ENCODE assay signal across 8 cellular contexts in genomic region chr11:65274734-65275682, GRCh38. TPM values are rescaled to one million over a fixed set of nuclear protein-coding genes. Genes with fewer than 3 reads are reported as not detected.
A peak's percentile ranks its signal among the peaks of the same experiment; 100 is the strongest.
DNase-seq lines count a peak whose midpoint lies in the region; ATAC-seq and TF ChIP-seq lines count a peak whose summit lies in the region.

No MANE protein-coding gene starts in this region.

- H3K9ac ChIP-seq in adipocyte (ENCODE audit: low read length): peak overlapping the region; percentile 2

- H3K36me3 ChIP-seq in BJ (ENCODE audit: control insufficient read depth, insufficient read depth, low read length): no peaks in the 10 kb centered on the region
- H3K36me3 ChIP-seq in adipocyte (ENCODE audit: control insufficient read depth, insufficient read depth, low read length, severe bottlenecking): peaks cover 7% of the 10 kb centered on the region
- no peaks in the 10 kb centered on the region for H3K36me3 ChIP-seq in ovary

- peak; percentile 12 for TF ChIP-seq POLR2A in ovary (IDR thresholded peaks at IDR 0.05)

- TF ChIP-seq EP300 in ovary (IDR thresholded peaks at IDR 0.05): no peak

- CTCF ChIA-PET in BJ (lab: Yijun Ruan, JAX): interaction anchor here (0.7 to 14.0 kb wide), 22 partner anchors 9 to 141 kb away, joined by 3 to 266 read pairs (median 4); partner anchors contain the start of genes CDC42EP2 and DPF2

- H3K4me1 ChIP-seq in adipocyte (ENCODE audit: control insufficient read depth, insufficient read depth, low read length): peaks cover 36% of the 10 kb centered on the region
- no peaks in the 10 kb centered on the region for H3K4me1 ChIP-seq in ovary (ENCODE audit: insufficient read depth)

- DNase-seq in BJ (ENCODE audit: low read depth) (peak; percentile 89), GM12864 (ENCODE audit: low read depth) (no peak), NCI-H2227 (lab: John Stamatoyannopoulos, UW; ENCODE audit: unreplicated experiment) (peak; percentile 71), adipocyte (ENCODE audit: low read depth) (peak; percentile 96), head of caudate nucleus (peak; percentile 39 to 95 (median 82)), ovary (peak; percentile 80 to 92 (median 85)), KG1 (lab: John Stamatoyannopoulos, UW) (no peak)

- WGBS in ovary, 3 donors: 17 to 23% (median 20%) methylated on average over 6 of the region's 6 CpGs

- H3K27me3 ChIP-seq in BJ (ENCODE audit: control insufficient read depth, insufficient read depth, low read length) (no peaks in the 10 kb centered on the region), adipocyte (replicated peaks; ENCODE audit: control insufficient read depth, insufficient read depth, low read length) (no peaks in the 10 kb centered on the region), ovary (no peaks in the 10 kb centered on the region)

- intact Hi-C loops in head of caudate nucleus (cut with DNase I): loop anchor here (2.0 to 10.0 kb wide), 2 partner anchors 40 to 240 kb away; partner anchors contain the start of gene CDC42EP2
- intact Hi-C loops in ovary (cut with DNase I): loop anchor here in 3 of 4 donors (1.0 to 2.0 kb wide), 3 partner anchors 40 to 56 kb away; partner anchors contain the start of gene CDC42EP2 (in 2 of the 3)

- H3K9me3 ChIP-seq in adipocyte (ENCODE audit: control insufficient read depth, low read length): no peaks in the 10 kb centered on the region
- no peaks in the 10 kb centered on the region for H3K9me3 ChIP-seq in ovary

- peak overlapping the region in 1 of 2 donors; percentile 31 for H3K27ac ChIP-seq in ovary

- TF ChIP-seq CTCF in BJ (IDR thresholded peaks at IDR 0.05; ENCODE audit: insufficient read depth, low read depth, low read length): peak; percentile 74
- peak; percentile 62 for TF ChIP-seq CTCF in GM12864 (IDR thresholded peaks at IDR 0.05; ENCODE audit: low read depth, low read length, missing control alignments)
- peak; percentile 61 to 96 (median 96) for TF ChIP-seq CTCF in ovary (IDR thresholded peaks at IDR 0.05)

- no peak for ATAC-seq in GM21423 (IDR thresholded peaks at IDR 0.05; ENCODE audit: unreplicated experiment)

- POLR2A ChIA-PET in BJ (lab: Charles Lee): interaction anchor here (0.6 to 1.2 kb wide), 10 partner anchors 16 to 207 kb away, joined by 3 to 40 read pairs (median 10); partner anchors contain the start of genes DPF2 and FAU

- H3K4me3 ChIP-seq in BJ (ENCODE audit: low read depth, low read length): no peak overlapping the region
- H3K4me3 ChIP-seq in GM12864 (ENCODE audit: low read depth, low read length): no peak overlapping the region
- H3K4me3 ChIP-seq in adipocyte (ENCODE audit: low read length): no peak overlapping the region
- H3K4me3 ChIP-seq in ovary: no peak overlapping the region

RNA-seq across cellular contexts. Expression of gene POLA2, which starts 13.2 kb away (rescaled TPM):
- polyA plus RNA-seq in BJ (2011; rRNA removed) (11.8 and 14.5 TPM in 2 replicates), ovary (10 to 100 TPM in 1 of 2 donors, 1 to 10 TPM in 1; 8.6 to 13.3 TPM)
- polyA minus RNA-seq in BJ (2011; rRNA and poly(A)+ RNA removed): 11.2 and 16.9 TPM in 2 replicates
- total RNA-seq in ovary: 10 to 100 TPM in 3 of 7 donors, 1 to 10 TPM in 4; 4.5 to 10.4 (median 8.6) TPM

RNA-seq across cellular contexts. Expression of gene CDC42EP2, which starts 39.7 kb away (rescaled TPM):
- polyA plus RNA-seq in BJ (2011; rRNA removed): 11.7 and 23.2 TPM in 2 replicates
- 32.1 and 35.5 TPM in 2 replicates for polyA minus RNA-seq in BJ (2011; rRNA and poly(A)+ RNA removed)
- 10 to 100 TPM; 13.7 to 46.9 (median 20.1) TPM for total RNA-seq in ovary
- polyA plus RNA-seq in ovary: 1 to 10 TPM in 1 of 2 donors, under 1 TPM in 1; 0.48 to 8.0 TPM

RNA-seq across cellular contexts. Expression of gene DPF2, which starts 58.6 kb away (rescaled TPM):
- 29.5 and 45.2 TPM in 2 replicates for polyA plus RNA-seq in BJ (2011; rRNA removed)
- polyA minus RNA-seq in BJ (2011; rRNA and poly(A)+ RNA removed): 35.7 and 38.1 TPM in 2 replicates
- 10 to 100 TPM; 49.7 to 99.1 (median 85.4) TPM for total RNA-seq in ovary
- 10 to 100 TPM; 52.0 to 78.4 TPM for polyA plus RNA-seq in ovary

Comparison
In these comparisons a context has a peak if more than half of its experiments do, and no peak if none do; other contexts are left out.
1. DNase-seq: peak in BJ (single experiment), NCI-H2227 (single experiment), adipocyte (single experiment), head of caudate nucleus (42 of 42) and ovary (5 of 5); none in GM12864 (single experiment) and KG1 (single experiment).
2. Peak in every context shown above with its lines, with median percentiles within 50 percentile points of each other: CTCF ChIP-seq.